ENCODE assay signal across 8 cellular contexts in genomic region chr14:81990312-81990761, GRCh38.
DNase-seq lines count a peak whose midpoint lies in the region; FAIRE-seq and TF ChIP-seq lines count a peak whose summit lies in the region.

No MANE protein-coding gene starts in this region.

- WGBS in mammary epithelial cell (ENCODE audit: low coverage, missing lambda C conversion rate) = 17% methylated on average over 7 of the region's 7 CpGs

- no peaks in the 10 kb centered on the region for H3K9me3 ChIP-seq in mammary epithelial cell (replicated peaks; ENCODE audit: insufficient read depth, low read length)

- H3K36me3 ChIP-seq in mammary epithelial cell (ENCODE audit: insufficient read depth, low read length) = no peaks in the 10 kb centered on the region

- no peaks in the 10 kb centered on the region for H3K79me2 ChIP-seq in mammary epithelial cell (ENCODE audit: insufficient read depth, low read length)

- H3K4me3 ChIP-seq in mammary epithelial cell (replicated peaks in 1 of 3; ENCODE audit: insufficient read depth in 1 of 3, low read depth in 2 of 3, low read length in 3 of 3) = no peak overlapping the region

- H2AFZ ChIP-seq in mammary epithelial cell (ENCODE audit: low read depth, low read length) = no peak overlapping the region

- no peak for DNase-seq in D721Med (ENCODE audit: insufficient read length, low spot score)
- DNase-seq in GM19240 (ENCODE audit: insufficient read length, low spot score) = peak; percentile 6
- DNase-seq in HS-5 (ENCODE audit: low read depth) = peak; percentile 19
- DNase-seq in RKO (ENCODE audit: low spot score) = peak; percentile 53
- peak; percentile 32 for DNase-seq in mammary epithelial cell
- peak; percentile 79 for DNase-seq in left kidney (ENCODE audit: low read depth, low spot score)
- peak; percentile 11 to 14 (median 11) for DNase-seq in stimulated activated CD4-positive, alpha-beta T cell treated with anti-CD3 and anti-CD28 coated beads, TNF-alpha, amount 100 ng/mL, for 24 hours (ENCODE audit: low read depth in 3 of 3)
- no peak for DNase-seq in NCI-H2029 treated with DMSO at 0.1 percent for 48 hours (lab: John Stamatoyannopoulos, UW)

- BruUV-seq in mammary epithelial cell (replicated peaks; lab: Mats Ljungman, UMichigan) = no TSS peak

- H3K27ac ChIP-seq in mammary epithelial cell (ENCODE audit: insufficient read depth, low read depth, low read length) = no peak overlapping the region

- no peaks in the 10 kb centered on the region for H4K20me1 ChIP-seq in mammary epithelial cell (ENCODE audit: insufficient read depth, low read length)

- in situ Hi-C loops in mammary epithelial cell (cut with MboI; ENCODE audit: low sequenced_read_pairs in 2 of 2) = no loop called here

- no peaks in the 10 kb centered on the region for H3K27me3 ChIP-seq in mammary epithelial cell (ENCODE audit: insufficient read depth, low read length)

- dilution Hi-C loops in mammary epithelial cell (cut with HindIII; ENCODE audit: low sequenced_read_pairs) = no loop called here

- intact Hi-C loops in mammary epithelial cell (cut with micrococcal nuclease) = loop anchor here (5.0 kb wide), 2 partner anchors 363 to 1312 kb away; no protein-coding TSS in a partner anchor

- peak; percentile 87 for FAIRE-seq in D721Med (lab: Jason Lieb, UNC)

- CTCF ChIA-PET in mammary epithelial cell (lab: Charles Lee; ENCODE audit: low non-redundant PET) = interaction anchor here (0.6 kb wide), 1 partner anchor 75 kb away, joined by 4 read pairs; no protein-coding TSS in a partner anchor

- TF ChIP-seq CTCF in D721Med (IDR thresholded peaks at IDR 0.05; ENCODE audit: insufficient read depth, missing control alignments) (peak; percentile 87), mammary epithelial cell (conservative IDR thresholded peaks at IDR 0.05 in 1 of 2, IDR thresholded peaks at IDR 0.05 in 1 of 2; ENCODE audit: extremely low read depth in 1 of 2, insufficient read depth in 1 of 2, low read depth in 1 of 2, low read length in 2 of 2) (peak; percentile 77 to 93)

- no peaks in the 10 kb centered on the region for H3K4me1 ChIP-seq in mammary epithelial cell (ENCODE audit: insufficient read depth, low read length)

- H3K4me2 ChIP-seq in mammary epithelial cell (ENCODE audit: insufficient read depth, low read depth, low read length) = no peak overlapping the region

- H3K9ac ChIP-seq in mammary epithelial cell (ENCODE audit: insufficient read depth, low read length) = no peak overlapping the region

Comparison
In these comparisons a context has a peak if more than half of its experiments do, and no peak if none do; other contexts are left out.
1. DNase-seq: peak in GM19240 (single experiment), HS-5 (single experiment), RKO (single experiment), mammary epithelial cell (single experiment), left kidney (single experiment) and stimulated activated CD4-positive, alpha-beta T cell treated with anti-CD3 and anti-CD28 coated beads, TNF-alpha, amount 100 ng/mL, for 24 hours (3 of 3); none in D721Med (single experiment) and NCI-H2029 treated with DMSO at 0.1 percent for 48 hours (single experiment).